ENCODE assay signal across 22 cellular contexts in the genomic region with DNA sequence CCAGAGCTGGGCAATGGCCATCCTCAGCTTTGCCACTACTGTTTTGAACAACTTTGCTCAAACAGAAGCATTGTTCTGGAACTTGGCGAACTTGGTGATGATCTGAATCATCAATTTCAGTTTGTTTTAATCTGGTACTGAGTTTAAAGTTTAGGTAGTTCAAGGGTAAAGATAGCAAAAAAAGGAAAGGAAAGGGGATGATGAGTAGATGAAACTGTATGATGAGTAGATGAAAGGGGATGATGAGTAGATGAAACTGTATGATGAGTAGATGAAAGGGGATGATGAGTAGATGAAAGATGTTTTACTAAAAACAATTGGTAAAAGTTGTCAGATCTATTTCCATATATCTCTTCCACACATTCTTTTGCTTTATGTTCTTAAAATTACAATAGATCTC.
"Had no signal": no experiment of that assay in that cellular context is flagged by ENCODE, and none has a peak within 500 bp of the region (broad histone marks: within the 10 kb centered on the region; RNA-seq: fewer than 3 reads in every experiment).

No MANE protein-coding gene starts in this region.

- FAIRE-seq: pancreas, small intestine had no signal

- H3K36me3 Mint-ChIP-seq: naive B cell; stimulated activated effector memory CD8-positive, alpha-beta T cell treated with anti-CD3 and anti-CD28 coated beads, Interleukin-12 subunit alpha, Interleukin-12 subunit beta, amount 100 ng/mL, for 72 hours had no signal

- H3K4me1 Mint-ChIP-seq: naive B cell; nephron; stimulated activated effector memory CD8-positive, alpha-beta T cell treated with anti-CD3 and anti-CD28 coated beads, Interleukin-12 subunit alpha, Interleukin-12 subunit beta, amount 100 ng/mL, for 72 hours had no signal

- H3K27me3 Mint-ChIP-seq: dendritic cell treated with granulocyte-macrophage colony-stimulating factor and Interleukin-4, amounts not matched to agents 40 ng/mL and 50 ng/mL, for 4 days; effector memory CD8-positive, alpha-beta T cell; naive B cell; progenitor cell of endocrine pancreas had no signal

- DNase-seq: effector memory CD8-positive, alpha-beta T cell; gastrocnemius medialis; islet precursor cell; left cardiac atrium; left ventricle myocardium inferior; mesenchymal stem cell; naive B cell; occipital lobe; pancreas; right cardiac atrium; small intestine; stimulated activated CD4-positive, alpha-beta T cell treated with anti-CD3 and anti-CD28 coated beads, Interleukin-12 subunit alpha, Interleukin-12 subunit beta, amount 100 ng/mL, for 4 hours; stimulated activated CD4-positive, alpha-beta T cell treated with anti-CD3 and anti-CD28 coated beads, Interleukin-2, amount 100 ng/mL, for 48 hours; stimulated activated CD8-positive, alpha-beta memory T cell treated with anti-CD3 and anti-CD28 coated beads, Interleukin-4, amount 100 ng/mL, for 48 hours; stimulated activated naive CD8-positive, alpha-beta T cell treated with anti-CD3 and anti-CD28 coated beads, Interleukin-15, Interleukin-2, amounts not matched to agents 100 U/mL and 50 U/mL, for 24 hours; thyroid gland; uterus had no signal

- H3K4me3 Mint-ChIP-seq: dendritic cell treated with granulocyte-macrophage colony-stimulating factor and Interleukin-4, amounts not matched to agents 40 ng/mL and 50 ng/mL, for 4 days; effector memory CD8-positive, alpha-beta T cell; naive B cell; nephron; stimulated activated effector memory CD8-positive, alpha-beta T cell treated with anti-CD3 and anti-CD28 coated beads, Interleukin-12 subunit alpha, Interleukin-12 subunit beta, amount 100 ng/mL, for 72 hours; type B pancreatic cell had no signal

- ATAC-seq: effector memory CD8-positive, alpha-beta T cell; gastrocnemius medialis; left cardiac atrium; pancreas; right cardiac atrium; stimulated activated effector memory CD8-positive, alpha-beta T cell treated with anti-CD3 and anti-CD28 coated beads, Interleukin-12 subunit alpha, Interleukin-12 subunit beta, amount 100 ng/mL, for 72 hours; stimulated activated naive CD8-positive, alpha-beta T cell treated with anti-CD3 and anti-CD28 coated beads, Interleukin-15, Interleukin-2, amounts not matched to agents 100 U/mL and 50 U/mL, for 24 hours had no signal

- H3K27ac Mint-ChIP-seq: dendritic cell treated with granulocyte-macrophage colony-stimulating factor and Interleukin-4, amounts not matched to agents 40 ng/mL and 50 ng/mL, for 4 days; effector memory CD8-positive, alpha-beta T cell; naive B cell; nephron; progenitor cell of endocrine pancreas; stimulated activated effector memory CD8-positive, alpha-beta T cell treated with anti-CD3 and anti-CD28 coated beads, Interleukin-12 subunit alpha, Interleukin-12 subunit beta, amount 100 ng/mL, for 72 hours; type B pancreatic cell had no signal
